ENCODE assay signal across 28 cellular contexts in genomic region chr13:101248739-101249138, GRCh38.
"Had no signal": no experiment of that assay in that cellular context is flagged by ENCODE, and none has a peak within 500 bp of the region (broad histone marks: within the 10 kb centered on the region; RNA-seq: fewer than 3 reads in every experiment).

No MANE protein-coding gene starts in this region.

- H3K4me1 ChIP-seq: colonic mucosa, esophagus squamous epithelium, gastrocnemius medialis, heart right ventricle, left lung, lower lobe of right lung had no signal

- H3K27ac Mint-ChIP-seq: dendritic cell treated with granulocyte-macrophage colony-stimulating factor and Interleukin-4, amounts not matched to agents 40 ng/mL and 50 ng/mL, for 4 days; effector memory CD8-positive, alpha-beta T cell; endodermal cell; memory B cell; naive thymus-derived CD4-positive, alpha-beta T cell had no signal

- ATAC-seq: effector memory CD8-positive, alpha-beta T cell; esophagus mucosa; gastrocnemius medialis; heart right ventricle; left cardiac atrium; left lung; left ventricle myocardium superior; lower lobe of right lung; naive thymus-derived CD4-positive, alpha-beta T cell had no signal

- FAIRE-seq: endometrium, islet of Langerhans, keratinocyte had no signal

- DNase-seq: colonic mucosa; cortex of kidney; effector CD8-positive, alpha-beta T cell; effector memory CD8-positive, alpha-beta T cell; endodermal cell; erythroblast; esophagus squamous epithelium; foreskin fibroblast; foreskin melanocyte; gastrocnemius medialis; glutamatergic neuron; head of caudate nucleus; heart right ventricle; hippocampal formation; left cardiac atrium; left lung; left ventricle myocardium superior; lower lobe of right lung; mesendoderm; midbrain; naive thymus-derived CD4-positive, alpha-beta T cell had no signal

- H3K36me3 Mint-ChIP-seq: memory B cell; naive thymus-derived CD4-positive, alpha-beta T cell had no signal

- H3K27me3 Mint-ChIP-seq: dendritic cell treated with granulocyte-macrophage colony-stimulating factor and Interleukin-4, amounts not matched to agents 40 ng/mL and 50 ng/mL, for 4 days; effector memory CD8-positive, alpha-beta T cell; memory B cell had no signal

- H3K4me3 Mint-ChIP-seq: dendritic cell treated with granulocyte-macrophage colony-stimulating factor and Interleukin-4, amounts not matched to agents 40 ng/mL and 50 ng/mL, for 4 days; effector memory CD8-positive, alpha-beta T cell; endodermal cell; memory B cell; naive thymus-derived CD4-positive, alpha-beta T cell had no signal

- H3K36me3 ChIP-seq: colonic mucosa, esophagus squamous epithelium, gastrocnemius medialis, heart right ventricle, left lung, lower lobe of right lung had no signal

- H3K27me3 ChIP-seq: colonic mucosa, esophagus squamous epithelium, gastrocnemius medialis, heart right ventricle, left lung had no signal

- H3K9me3 ChIP-seq: colonic mucosa, esophagus squamous epithelium, gastrocnemius medialis had no signal

- H3K4me3 ChIP-seq: colonic mucosa, esophagus squamous epithelium, gastrocnemius medialis, heart right ventricle, left lung, lower lobe of right lung had no signal

- H3K4me1 Mint-ChIP-seq: endodermal cell, memory B cell had no signal

- H3K27ac ChIP-seq: colonic mucosa, epithelial cell of prostate, esophagus squamous epithelium, gastrocnemius medialis, heart right ventricle, left lung, lower lobe of right lung had no signal
